Comparison of ENCODE assay signal across 12 cellular contexts in the genomic region with DNA sequence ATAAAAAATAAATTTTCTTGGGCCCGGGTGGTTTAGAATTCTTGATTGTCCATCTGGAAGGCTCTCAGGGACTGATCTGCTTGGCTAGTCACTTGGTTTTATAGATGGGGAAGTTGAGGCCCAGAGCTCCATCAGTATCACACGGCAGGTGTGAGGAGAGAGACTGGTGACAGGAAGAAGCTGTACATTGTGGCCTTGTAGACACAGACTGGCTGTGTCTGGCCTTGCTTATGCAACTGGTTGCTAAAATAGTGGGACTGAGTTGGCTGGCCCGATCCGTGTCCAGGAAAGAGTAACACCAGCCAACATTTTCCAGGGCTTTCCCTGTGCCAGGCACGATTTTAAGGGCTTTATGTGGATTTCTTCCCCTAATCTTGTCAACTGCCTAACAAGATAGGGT. TPM values are rescaled to one million over a fixed set of nuclear protein-coding genes. Genes with fewer than 3 reads are reported as not detected.
A peak's percentile ranks its signal among the peaks of the same experiment; 100 is the strongest.
DNase-seq lines count a peak whose midpoint lies in the region; TF ChIP-seq lines count a peak whose summit lies in the region.
"Had no signal": no experiment of that assay in that cellular context is flagged by ENCODE, and none has a peak within 500 bp of the region (broad histone marks: within the 10 kb centered on the region; RNA-seq: fewer than 3 reads in every experiment).

No MANE protein-coding gene starts in this region.

- H3K27me3 ChIP-seq in hepatocyte (no peaks in the 10 kb centered on the region), spleen (replicated peaks in 1 of 7) (peaks cover 0 to 2% (median 0%) of the 10 kb centered on the region in 7 donors), HAP-1 (ENCODE audit: low read depth) (no peaks in the 10 kb centered on the region), dorsolateral prefrontal cortex (no peaks in the 10 kb centered on the region)

- no peaks in the 10 kb centered on the region for H3K36me3 ChIP-seq in hepatocyte (replicated peaks; ENCODE audit: insufficient read depth, low read depth)
- no peaks in the 10 kb centered on the region for H3K36me3 ChIP-seq in spleen
- H3K36me3 ChIP-seq in HAP-1 (replicated peaks): peaks cover 4% of the 10 kb centered on the region; the same call in 1 of the 2 replicates

- no peak for TF ChIP-seq POLR2A in spleen (IDR thresholded peaks at IDR 0.05)

- DNase-seq in activated effector memory CD4-positive, alpha-beta T cell treated with anti-CD3 and anti-CD28 coated beads, Interleukin-2, amount 50 U/mL, for 16 hours: peak; percentile 46
- no peak for DNase-seq in activated effector memory CD4-positive, alpha-beta T cell treated with Interleukin-2 at 50 U/mL for 16 hours
- DNase-seq in SKM-1 treated with dmso at 0.1 percent for 144 hours (lab: John Stamatoyannopoulos, UW; ENCODE audit: unreplicated experiment): peak; percentile 84
- no peak for DNase-seq in hepatocyte (ENCODE audit: low spot score)
- peak; percentile 41 for DNase-seq in spleen
- DNase-seq in HAP-1 (ENCODE audit: low spot score in 2 of 2): no peak
- no peak for DNase-seq in dorsolateral prefrontal cortex
- DNase-seq in activated CD8-positive, alpha-beta memory T cell treated with anti-CD3 and anti-CD28 coated beads, Interleukin-2, amount 50 U/mL, for 4 hours: no peak
- DNase-seq: DMS79; NCI-H1417 treated with DMSO at 0.1 percent for 48 hours; NCI-H510A; stimulated activated CD4-positive, alpha-beta T cell treated with anti-CD3 and anti-CD28 coated beads, Interleukin-2, amount 100 ng/mL, for 48 hours had no signal

- H2AFZ ChIP-seq in hepatocyte: no peak overlapping the region

- no peaks in the 10 kb centered on the region for H3K9me3 ChIP-seq in hepatocyte (ENCODE audit: low read depth)
- H3K9me3 ChIP-seq in spleen: no peaks in the 10 kb centered on the region
- H3K9me3 ChIP-seq in HAP-1: no peaks in the 10 kb centered on the region

- H3K27ac ChIP-seq in hepatocyte (no peak overlapping the region), spleen (peak overlapping the region in 6 of 8 donors; percentile 36 to 100 (median 62)), dorsolateral prefrontal cortex (peak overlapping the region in 15 of 59 donors; percentile 1 to 50 (median 17))

- H3K4me1 ChIP-seq in hepatocyte (ENCODE audit: insufficient read depth) (peaks cover 60% of the 10 kb centered on the region), spleen (peaks cover 44 to 92% (median 84%) of the 10 kb centered on the region in 6 donors), HAP-1 (peaks cover 27% of the 10 kb centered on the region)

- intact Hi-C loops in spleen (cut with DNase I; ENCODE audit: low total_unique reads): no loop called here
- intact Hi-C loops in dorsolateral prefrontal cortex (cut with DNase I): loop anchor here in 1 of 2 donors (5.0 kb wide), 1 partner anchor 50 kb away; no protein-coding TSS in a partner anchor

- peaks cover 6% of the 10 kb centered on the region for H4K20me1 ChIP-seq in hepatocyte (ENCODE audit: insufficient read depth, poor library complexity, severe bottlenecking)

- H3K4me3 ChIP-seq in hepatocyte: no peak overlapping the region
- H3K4me3 ChIP-seq in spleen: peak overlapping the region in 1 of 8 donors; percentile 41
- no peak overlapping the region for H3K4me3 ChIP-seq in HAP-1
- peak overlapping the region in 10 of 59 donors; percentile 8 to 92 (median 20) for H3K4me3 ChIP-seq in dorsolateral prefrontal cortex

- 85% methylated on average over 5 of the region's 5 CpGs for WGBS in hepatocyte (ENCODE audit: low lambda C conversion rate, missing lambda C conversion rate)
- WGBS in spleen, 5 donors: 34 to 62% (median 42%) methylated on average over 5 of the region's 5 CpGs

- in situ Hi-C loops in HAP-1 (cut with MboI; ENCODE audit: low sequenced_read_pairs): no loop called here

- no peaks in the 10 kb centered on the region for H3K9me2 ChIP-seq in hepatocyte (replicated peaks; ENCODE audit: insufficient read depth)

- H3K4me2 ChIP-seq in hepatocyte: peak overlapping the region; percentile 100

- TF ChIP-seq CTCF in hepatocyte (IDR thresholded peaks at IDR 0.05; ENCODE audit: poor library complexity) (no peak), spleen (IDR thresholded peaks at IDR 0.05 in 8 of 11, conservative IDR thresholded peaks at IDR 0.05 in 3 of 11) (no peak), dorsolateral prefrontal cortex (IDR thresholded peaks at IDR 0.05 in 54 of 56, conservative IDR thresholded peaks at IDR 0.05 in 2 of 56; ENCODE audit: low read depth in 1 of 56, partially characterized antibody in 56 of 56) (no peak)

- peaks cover 64% of the 10 kb centered on the region for H3K79me2 ChIP-seq in hepatocyte

RNA-seq across cellular contexts. Expression of a gene that starts 2.8 kb away (rescaled TPM):
- total RNA-seq in hepatocyte: 46.1 and 50.8 TPM in 2 replicates
- 26.5 and 33.6 TPM in 2 replicates for polyA plus RNA-seq in hepatocyte
- 100 to 1,000 TPM in 1 of 7 donors, 10 to 100 TPM in 6; 45.7 to 114 (median 79.2) TPM for total RNA-seq in spleen
- 10 to 100 TPM; 13.7 to 24.0 (median 18.2) TPM for polyA plus RNA-seq in spleen
- 10 to 100 TPM; 44.0 to 85.9 (median 62.0) TPM for total RNA-seq in dorsolateral prefrontal cortex

Comparison
In these comparisons a context has a peak if more than half of its experiments do, and no peak if none do; other contexts are left out.
1. DNase-seq: peak in activated effector memory CD4-positive, alpha-beta T cell treated with anti-CD3 and anti-CD28 coated beads, Interleukin-2, amount 50 U/mL, for 16 hours (single experiment), SKM-1 treated with dmso at 0.1 percent for 144 hours (single experiment) and spleen (single experiment); none in activated effector memory CD4-positive, alpha-beta T cell treated with Interleukin-2 at 50 U/mL for 16 hours (single experiment), hepatocyte (single experiment), HAP-1 (0 of 2), dorsolateral prefrontal cortex (0 of 10) and activated CD8-positive, alpha-beta memory T cell treated with anti-CD3 and anti-CD28 coated beads, Interleukin-2, amount 50 U/mL, for 4 hours (single experiment).